In genomic region chr1:24609949-24610517, GRCh38 we compare ENCODE assay signal across 20 cellular contexts. TPM values are rescaled to one million over a fixed set of nuclear protein-coding genes. Genes with fewer than 3 reads are reported as not detected.
A peak's percentile ranks its signal among the peaks of the same experiment; 100 is the strongest.
DNase-seq lines count a peak whose midpoint lies in the region; ATAC-seq, FAIRE-seq and TF ChIP-seq lines count a peak whose summit lies in the region.
"Had no signal": no experiment of that assay in that cellular context is flagged by ENCODE, and none has a peak within 500 bp of the region (broad histone marks: within the 10 kb centered on the region; RNA-seq: fewer than 3 reads in every experiment).

No MANE protein-coding gene starts in this region.

- H3K23ac ChIP-seq in trophoblast cell (ENCODE audit: low read length), result no peak overlapping the region

- POLR2A ChIA-PET in K562 (lab: Yijun Ruan, JAX), result interaction anchor here (0.8 to 1.3 kb wide), 2 partner anchors 9 to 23 kb away, joined by 3 to 7 read pairs; no protein-coding TSS in a partner anchor

- H3K4me2 ChIP-seq in K562 (ENCODE audit: insufficient read depth, low read length), result no peak overlapping the region
- no peak overlapping the region for H3K4me2 ChIP-seq in trophoblast cell (ENCODE audit: low read length)

- H3K27me3 ChIP-seq in K562 (ENCODE audit: control insufficient read depth in 2 of 2, insufficient read depth in 2 of 2, low read length in 2 of 2) (peaks cover 19 to 33% of the 10 kb centered on the region in 2 experiments), trophoblast cell (ENCODE audit: insufficient read depth, low read length) (no peaks in the 10 kb centered on the region), brain microvascular endothelial cell (replicated peaks) (no peaks in the 10 kb centered on the region), esophagus squamous epithelium (peaks cover 0 to 9% (median 0%) of the 10 kb centered on the region in 4 donors)
- H3K27me3 ChIP-seq: SJCRH30 had no signal

- H2BK5ac ChIP-seq in trophoblast cell (ENCODE audit: low read depth, low read length, poor library complexity), result peak overlapping the region; percentile 8

- H3K18ac ChIP-seq in trophoblast cell (ENCODE audit: low read length), result peak overlapping the region; percentile 1

- no peak overlapping the region for H3K4ac ChIP-seq in trophoblast cell (ENCODE audit: low read depth, low read length)

- no peak overlapping the region for H3K14ac ChIP-seq in trophoblast cell (ENCODE audit: low read length)

- H3K27ac ChIP-seq in K562 (ENCODE audit: extremely low read depth, low read depth, low read length) (no peak overlapping the region), trophoblast cell (ENCODE audit: low read depth, low read length) (peak overlapping the region; percentile 44), brain microvascular endothelial cell (no peak overlapping the region), esophagus squamous epithelium (no peak overlapping the region)
- H3K27ac ChIP-seq: 22Rv1, C4-2B, RWPE1, SJCRH30 had no signal

- H3K4me1 ChIP-seq in K562 (replicated peaks in 1 of 2; ENCODE audit: control insufficient read depth in 2 of 2, insufficient read depth in 2 of 2, low read length in 2 of 2) (0 out of 5 replicates have a peak, but pooled peaks cover 0 to 4% of the 10 kb centered on the region in 2 experiments), trophoblast cell (ENCODE audit: control insufficient read depth in 1 of 2, insufficient read depth in 2 of 2, low read length in 2 of 2) (peaks cover 4 to 9% of the 10 kb centered on the region in 2 experiments), esophagus squamous epithelium (no peaks in the 10 kb centered on the region)
- H3K4me1 ChIP-seq: SJCRH30 had no signal

- H3K79me2 ChIP-seq in K562 (ENCODE audit: control insufficient read depth, insufficient read depth, low read length) (no peaks in the 10 kb centered on the region), trophoblast cell (ENCODE audit: control insufficient read depth, insufficient read depth, low read length, poor library complexity) (no peaks in the 10 kb centered on the region)

- no peak overlapping the region for H2AK5ac ChIP-seq in trophoblast cell (ENCODE audit: low read length)

- H3K36me3 ChIP-seq in K562 (ENCODE audit: control insufficient read depth, insufficient read depth, low read length) (no peaks in the 10 kb centered on the region), trophoblast cell (ENCODE audit: control insufficient read depth in 1 of 2, insufficient read depth in 2 of 2, low read length in 2 of 2) (no peaks in the 10 kb centered on the region), brain microvascular endothelial cell (replicated peaks) (no peaks in the 10 kb centered on the region), esophagus squamous epithelium (no peaks in the 10 kb centered on the region)
- H3K36me3 ChIP-seq: SJCRH30 had no signal

- DNase-seq in DMS53 (lab: John Stamatoyannopoulos, UW), result peak; percentile 33
- no peak for DNase-seq in DMS53 treated with DMSO at 0.1 percent for 48 hours (lab: John Stamatoyannopoulos, UW; ENCODE audit: unreplicated experiment)
- DNase-seq in K562 (ENCODE audit: extremely low read depth in 1 of 4, low spot score in 3 of 4), result no peak
- DNase-seq in left lobe of liver (ENCODE audit: low spot score), result no peak
- DNase-seq in trophoblast cell, result peak; percentile 42 to 85
- DNase-seq in brain microvascular endothelial cell, result no peak
- no peak for DNase-seq in esophagus squamous epithelium (lab: John Stamatoyannopoulos, UW)
- DNase-seq: AML-193, NCI-H1092 treated with DMSO at 0.1 percent for 48 hours, NCI-H2081, NCI-H524, SJCRH30 had no signal

- in situ Hi-C loops in K562 (cut with MboI), result no loop called here
- in situ Hi-C loops in brain microvascular endothelial cell (cut with HindIII; ENCODE audit: low pct_ligation_motif_present, low sequenced_read_pairs), result no loop called here

- H2BK120ac ChIP-seq in trophoblast cell (ENCODE audit: insufficient read depth, low read length, poor library complexity), result peak overlapping the region; percentile 54

- intact Hi-C loops in K562 (cut with micrococcal nuclease), result no loop called here
- intact Hi-C loops in esophagus squamous epithelium (cut with DNase I), result no loop called here

- H3K9ac ChIP-seq in K562 (ENCODE audit: insufficient read depth in 1 of 2, low read depth in 2 of 2, low read length in 2 of 2) (no peak overlapping the region), trophoblast cell (ENCODE audit: low read length) (no peak overlapping the region)

- no peak overlapping the region for H4K12ac ChIP-seq in trophoblast cell (ENCODE audit: low read depth, low read length)

- no peaks in the 10 kb centered on the region for H3K9me3 ChIP-seq in K562 (replicated peaks; ENCODE audit: control insufficient read depth, insufficient read depth, low read depth, low read length)
- H3K9me3 ChIP-seq in trophoblast cell (ENCODE audit: insufficient read depth, low read depth, low read length), result no peaks in the 10 kb centered on the region
- H3K9me3 ChIP-seq in esophagus squamous epithelium, result no peaks in the 10 kb centered on the region
- H3K9me3 ChIP-seq: SJCRH30 had no signal

- H3K4me3 ChIP-seq in K562 (no peak overlapping the region), trophoblast cell (ENCODE audit: low read depth, low read length) (no peak overlapping the region), brain microvascular endothelial cell (ENCODE audit: low read depth, low read length) (no peak overlapping the region), esophagus squamous epithelium (no peak overlapping the region)
- H3K4me3 ChIP-seq: SJCRH30 had no signal

- H2BK12ac ChIP-seq in trophoblast cell (ENCODE audit: low read length), result no peak overlapping the region

- no peak for TF ChIP-seq POLR2A in K562 (conservative IDR thresholded peaks at IDR 0.05)
- no peak for TF ChIP-seq POLR2A in esophagus squamous epithelium (IDR thresholded peaks at IDR 0.05)

- no peak for TF ChIP-seq RAD21 in K562 (CRISPR knock-in tag; conservative IDR thresholded peaks at IDR 0.05 in 1 of 2, IDR thresholded peaks at IDR 0.05 in 1 of 2)

- BruUV-seq in K562 (replicated peaks; lab: Mats Ljungman, UMichigan), result no TSS peak

- ATAC-seq in K562, result no peak
- peak; percentile 42 for ATAC-seq in left lobe of liver
- ATAC-seq in GM21717 (IDR thresholded peaks at IDR 0.05; ENCODE audit: unreplicated experiment), result no peak

- FAIRE-seq in K562 (lab: Jason Lieb, UNC), result no peak
- FAIRE-seq: D721Med, G401.6 had no signal

- WGBS in K562 (ENCODE audit: insufficient coverage, low coverage, missing lambda C conversion rate), result 1% methylated on average over 3 of the region's 3 CpGs
- no CpG with 5 or more reads among the region's 3 CpGs for WGBS in trophoblast cell (ENCODE audit: extremely low coverage, insufficient coverage, insufficient read length)
- WGBS in esophagus squamous epithelium, 2 donors, result 45 to 70% methylated on average over 3 of the region's 3 CpGs

- no peaks in the 10 kb centered on the region for H3K9me1 ChIP-seq in K562 (ENCODE audit: control insufficient read depth, insufficient read depth, low read length)

- H4K91ac ChIP-seq in trophoblast cell (ENCODE audit: low read depth, low read length), result peak overlapping the region; percentile 23

- peak overlapping the region; percentile 1 for H4K8ac ChIP-seq in trophoblast cell (ENCODE audit: low read depth, low read length)

- CTCF ChIA-PET in K562 (lab: Yijun Ruan, JAX; ENCODE audit: low intra/inter-chr PET ratio), result interaction anchor here (0.5 kb wide), 1 partner anchor 18 kb away, joined by 3 read pairs; no protein-coding TSS in a partner anchor

- H4K20me1 ChIP-seq in K562 (replicated peaks; ENCODE audit: control insufficient read depth, insufficient read depth, low read length), result no peaks in the 10 kb centered on the region

- TF ChIP-seq EP300 in K562 (IDR thresholded peaks at IDR 0.05; ENCODE audit: low read length), result no peak

- peaks cover 10% of the 10 kb centered on the region for H3K79me1 ChIP-seq in trophoblast cell (ENCODE audit: low read length)

- no peak overlapping the region for H2AFZ ChIP-seq in K562 (ENCODE audit: low read depth, low read length)
- no peak overlapping the region for H2AFZ ChIP-seq in trophoblast cell (ENCODE audit: insufficient read depth, low read length, poor library complexity)

- no peak for TF ChIP-seq CTCF in K562 (IDR thresholded peaks at IDR 0.05 in 2 of 3, conservative IDR thresholded peaks at IDR 0.05 in 1 of 3; ENCODE audit: insufficient read depth in 2 of 3, low read depth in 1 of 3, low read length in 3 of 3)
- no peak for TF ChIP-seq CTCF in brain microvascular endothelial cell (IDR thresholded peaks at IDR 0.05; ENCODE audit: low read depth, low read length, missing control alignments)
- TF ChIP-seq CTCF in esophagus squamous epithelium (IDR thresholded peaks at IDR 0.05), result no peak

RNA-seq across cellular contexts. Expression of gene SRRM1, which starts 33.1 kb away (rescaled TPM):
- 217 and 656 TPM in 2 replicates for total RNA-seq in K562 (2011; cell fraction: chromatin; rRNA removed; ENCODE audit: low replicate concordance)
- total RNA-seq in K562 (2011; cell fraction: nucleolus; rRNA removed), result 132 and 167 TPM in 2 replicates
- total RNA-seq in K562 (2011; cell fraction: nucleoplasm; rRNA removed), result 277 and 407 TPM in 2 replicates
- total RNA-seq in K562 (2014; rRNA removed) (54.5 and 59.4 TPM in 2 replicates), K562 (2014; rRNA removed; fragmentation: Illumina TruSeq; extraction: Trizol) (81.0 and 89.6 TPM in 2 replicates), K562 (2015; rRNA removed; fragmentation: Illumina TruSeq; extraction: Trizol) (86.4 and 86.7 TPM in 2 replicates), K562 (2021) (200 and 225 TPM in 2 replicates), left lobe of liver (43.7 TPM), esophagus squamous epithelium (10 to 100 TPM; 44.0 to 91.2 (median 58.1) TPM)
- polyA plus RNA-seq in K562 (2011; rRNA removed) (76.5 and 152 TPM in 2 replicates), K562 (2014; fragmentation: Illumina TruSeq; extraction: Trizol) (152 and 179 TPM in 2 replicates), K562 (2014; fragmentation: Nextera tagmentation; extraction: Ambion mirVana) (100 to 1,000 TPM; 115 to 268 TPM), K562 (2014; rRNA removed) (112 and 141 TPM in 2 replicates)
- 38.3 and 58.6 TPM in 2 replicates for polyA plus RNA-seq in K562 (2011; cell fraction: cytosol; rRNA removed)
- 322 and 323 TPM in 2 replicates for polyA plus RNA-seq in K562 (2011; cell fraction: nucleus; rRNA removed)
- 92.3 and 93.9 TPM in 2 replicates for polyA plus RNA-seq in K562 (2012)
- 132 and 178 TPM in 2 replicates for polyA minus RNA-seq in K562 (2011; rRNA and poly(A)+ RNA removed)
- 73.1 and 83.0 TPM in 2 replicates for polyA minus RNA-seq in K562 (2011; cell fraction: cytosol; rRNA and poly(A)+ RNA removed)
- polyA minus RNA-seq in K562 (2011; cell fraction: nucleus; rRNA and poly(A)+ RNA removed), result 176 and 371 TPM in 2 replicates
- polyA plus RNA-seq in trophoblast cell (2013), result 231 and 235 TPM in 2 replicates

RNA-seq across cellular contexts. Expression of gene NCMAP, which starts 54.1 kb away (rescaled TPM):
- total RNA-seq in K562 (2011; cell fraction: chromatin; rRNA removed; ENCODE audit: low replicate concordance), result not detected in 2 replicates
- not detected in 2 replicates for total RNA-seq in K562 (2011; cell fraction: nucleolus; rRNA removed)
- not detected in 2 replicates for total RNA-seq in K562 (2011; cell fraction: nucleoplasm; rRNA removed)
- total RNA-seq in K562 (2014; rRNA removed) (not detected in 2 replicates), K562 (2014; rRNA removed; fragmentation: Illumina TruSeq; extraction: Trizol) (not detected in 2 replicates), K562 (2015; rRNA removed; fragmentation: Illumina TruSeq; extraction: Trizol) (not detected in 2 replicates), K562 (2021) (not detected in 2 replicates), left lobe of liver (1.0 TPM), esophagus squamous epithelium (under 1 TPM in 2 of 4 donors, not detected in 2; 0.12 to 0.19 TPM)
- polyA plus RNA-seq in K562 (2011; rRNA removed) (not detected in 2 replicates), K562 (2014; fragmentation: Illumina TruSeq; extraction: Trizol) (not detected in 2 replicates), K562 (2014; fragmentation: Nextera tagmentation; extraction: Ambion mirVana) (under 1 TPM in 1 of 2 experiments, not detected in 1; 0.03 TPM), K562 (2014; rRNA removed) (not detected in 2 replicates)
- polyA plus RNA-seq in K562 (2011; cell fraction: cytosol; rRNA removed), result 0.01 TPM in 1 of 2 replicates, not detected in the other
- polyA plus RNA-seq in K562 (2011; cell fraction: nucleus; rRNA removed), result not detected in 2 replicates
- polyA plus RNA-seq in K562 (2012), result 0.03 TPM in 1 of 2 replicates, not detected in the other
- polyA minus RNA-seq in K562 (2011; rRNA and poly(A)+ RNA removed), result not detected in 2 replicates
- not detected in 2 replicates for polyA minus RNA-seq in K562 (2011; cell fraction: cytosol; rRNA and poly(A)+ RNA removed)
- not detected in 2 replicates for polyA minus RNA-seq in K562 (2011; cell fraction: nucleus; rRNA and poly(A)+ RNA removed)
- 2.6 and 3.2 TPM in 2 replicates for polyA plus RNA-seq in trophoblast cell (2013)
- total RNA-seq: H4, LHCN-M2, SJCRH30 had no signal

Comparison
In these comparisons a context has a peak if more than half of its experiments do, and no peak if none do; other contexts are left out.
1. DNase-seq: peak in DMS53 (single experiment) and trophoblast cell (2 of 2); none in DMS53 treated with DMSO at 0.1 percent for 48 hours (single experiment), K562 (0 of 4), left lobe of liver (single experiment), brain microvascular endothelial cell (single experiment) and esophagus squamous epithelium (single experiment).